17 cellular contexts compared by ENCODE assay signal in genomic region chr7:146948708-146949107, GRCh38.
"Had no signal": no experiment of that assay in that cellular context is flagged by ENCODE, and none has a peak within 500 bp of the region (broad histone marks: within the 10 kb centered on the region; RNA-seq: fewer than 3 reads in every experiment).

No MANE protein-coding gene starts in this region.

- H3K27ac ChIP-seq: gastroesophageal sphincter, heart left ventricle, left lung, spleen, thoracic aorta, upper lobe of left lung, VCaP had no signal

- H3K4me3 ChIP-seq: gastroesophageal sphincter, heart left ventricle, left lung, spleen, thoracic aorta, upper lobe of left lung had no signal

- ATAC-seq: activated naive CD4-positive, alpha-beta T cell treated with anti-CD3 and anti-CD28 coated beads, Interleukin-2, amount 50 U/mL, for 72 hours; gastroesophageal sphincter; heart left ventricle; left lung; stimulated activated memory B cell treated with anti-CD40 and anti-IgM and Interleukin-4, amounts not matched to agents 10 μg/mL and 1 μg/mL and 100 μg/mL, for 72 hours had no signal

- DNase-seq: activated CD4-positive, alpha-beta T cell treated with anti-CD3 and anti-CD28 coated beads, Interleukin-2, amount 50 U/mL, for 1 hour; activated CD4-positive, CD25-positive, alpha-beta regulatory T cell treated with anti-CD3 and anti-CD28 coated beads, Interleukin-2, amount 50 U/mL, for 72 hours; activated gamma-delta T cell treated with Interleukin-2 at 50 U/mL for 16 hours; cerebellar nuclear complex; cortex of kidney; heart left ventricle; left lung; nucleus accumbens; posterior cingulate gyrus; spleen; stimulated activated CD4-positive, alpha-beta T cell treated with anti-CD3 and anti-CD28 coated beads, Interleukin-4, amount 100 ng/mL, for 4 hours; upper lobe of left lung had no signal

- H3K4me1 ChIP-seq: gastroesophageal sphincter, heart left ventricle, left lung, spleen, upper lobe of left lung had no signal

- H3K27me3 ChIP-seq: gastroesophageal sphincter, heart left ventricle, left lung, spleen, upper lobe of left lung had no signal
